In the genomic region with DNA sequence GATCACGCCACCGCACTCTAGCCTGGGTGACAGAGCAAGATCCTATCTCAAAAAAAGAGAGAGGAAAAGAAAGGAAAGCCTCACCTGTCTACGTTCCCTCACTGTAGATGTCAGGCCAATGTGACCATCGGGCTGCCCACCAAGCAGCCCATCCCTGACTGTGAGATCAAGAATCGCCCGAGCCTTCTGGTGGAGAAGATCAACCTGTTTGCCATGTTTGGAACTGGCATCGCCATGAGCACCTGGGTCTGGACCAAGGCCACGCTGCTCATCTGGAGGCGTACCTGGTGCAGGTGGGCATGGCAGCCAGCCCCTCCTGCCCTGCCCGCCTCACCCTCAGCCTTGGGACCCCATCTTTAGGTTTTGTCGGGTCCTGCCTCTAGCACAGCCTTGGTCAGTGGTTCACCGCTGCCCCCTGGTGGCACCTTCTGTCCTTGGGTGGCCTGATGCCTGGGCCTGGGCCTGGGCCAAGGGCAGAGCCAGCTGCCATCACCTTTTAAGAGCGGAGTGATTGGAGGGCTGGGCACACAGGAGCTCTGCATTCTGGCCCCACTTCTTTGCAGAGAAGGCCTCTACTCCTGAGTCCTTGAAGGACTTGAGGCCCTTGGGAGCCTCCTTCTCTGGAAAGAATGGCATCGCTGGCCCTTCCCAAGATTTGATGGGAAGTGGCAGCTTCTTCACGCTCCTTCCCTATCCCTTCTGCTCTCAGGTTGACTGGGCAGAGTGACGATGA, we compare ENCODE assay signal across 7 cellular contexts. TPM values are rescaled to one million over a fixed set of nuclear protein-coding genes. Genes with fewer than 3 reads are reported as not detected.
DNase-seq lines count a peak whose midpoint lies in the region; ATAC-seq and TF ChIP-seq lines count a peak whose summit lies in the region.

No MANE protein-coding gene starts in this region.

- H3K4me1 ChIP-seq in SJSA1 (replicated peaks): no peaks in the 10 kb centered on the region
- no peaks in the 10 kb centered on the region for H3K4me1 ChIP-seq in prostate gland (replicated peaks)
- no peaks in the 10 kb centered on the region for H3K4me1 ChIP-seq in vagina

- H3K4me3 ChIP-seq in SJSA1 (no peak overlapping the region), prostate gland (no peak overlapping the region), vagina (no peak overlapping the region)

- peak; percentile 92 for ATAC-seq in Right ventricle myocardium inferior

- TF ChIP-seq CTCF in GM12872 (IDR thresholded peaks at IDR 0.05; ENCODE audit: insufficient read depth, low read depth, low read length) (peak; percentile 89), prostate gland (IDR thresholded peaks at IDR 0.05) (peak; percentile 52 to 94 (median 82)), vagina (IDR thresholded peaks at IDR 0.05) (peak; percentile 77 to 80 (median 78))

- 54% methylated on average over 16 of the region's 16 CpGs for WGBS in prostate gland

- DNase-seq in HK-2 (ENCODE audit: unreplicated experiment) (peak; percentile 72), SJSA1 (ENCODE audit: low read depth in 1 of 2, low spot score in 2 of 2) (peak; percentile 38 to 74), Right ventricle myocardium inferior (ENCODE audit: missing footprints) (peak; percentile 92), prostate gland (ENCODE audit: low spot score) (peak; percentile 65), vagina (ENCODE audit: extremely low spot score in 2 of 2) (no peak)
- peak; percentile 67 for DNase-seq in activated naive CD4-positive, alpha-beta T cell treated with Interleukin-2 at 50 U/mL for 16 hours

- H3K27me3 ChIP-seq in SJSA1 (replicated peaks): no peaks in the 10 kb centered on the region
- no peaks in the 10 kb centered on the region for H3K27me3 ChIP-seq in prostate gland (replicated peaks; ENCODE audit: insufficient read depth)
- H3K27me3 ChIP-seq in vagina: no peaks in the 10 kb centered on the region

- intact Hi-C loops in Right ventricle myocardium inferior (cut with DNase I) (loop anchor here (2.0 to 10.0 kb wide), 3 partner anchors 48 to 434 kb away; no protein-coding TSS in a partner anchor), prostate gland (cut with DNase I) (loop anchor here (2.0 kb wide), 1 partner anchor 48 kb away; no protein-coding TSS in a partner anchor), vagina (cut with DNase I) (loop anchor here (5.0 kb wide), 2 partner anchors 48 to 718 kb away; no protein-coding TSS in a partner anchor)

- H3K9me3 ChIP-seq in SJSA1 (replicated peaks) (no peaks in the 10 kb centered on the region), prostate gland (no peaks in the 10 kb centered on the region), vagina (no peaks in the 10 kb centered on the region)

- no peak overlapping the region for H3K27ac ChIP-seq in SJSA1
- no peak overlapping the region for H3K27ac ChIP-seq in prostate gland
- no peak overlapping the region for H3K27ac ChIP-seq in vagina

- TF ChIP-seq POLR2A in prostate gland (IDR thresholded peaks at IDR 0.05) (no peak), vagina (IDR thresholded peaks at IDR 0.05) (no peak)

- no peaks in the 10 kb centered on the region for H3K36me3 ChIP-seq in SJSA1
- H3K36me3 ChIP-seq in prostate gland: no peaks in the 10 kb centered on the region
- peaks cover 0 to 30% of the 10 kb centered on the region in 2 donors for H3K36me3 ChIP-seq in vagina

RNA-seq across cellular contexts. Expression of a gene that starts 14.4 kb away (rescaled TPM):
- 6.6 and 10.3 TPM in 2 replicates for total RNA-seq in SJSA1 (2014; rRNA removed; shearing (Covaris generic))
- 4.0 TPM for total RNA-seq in Right ventricle myocardium inferior
- 10 to 100 TPM; 15.2 to 38.3 TPM for total RNA-seq in prostate gland
- total RNA-seq in vagina: 19.6 TPM

RNA-seq across cellular contexts. Expression of a gene that starts 22.0 kb away (rescaled TPM):
- 11.5 and 14.3 TPM in 2 replicates for total RNA-seq in SJSA1 (2014; rRNA removed; shearing (Covaris generic))
- 4.6 TPM for total RNA-seq in Right ventricle myocardium inferior
- 10 to 100 TPM; 23.2 to 32.9 TPM for total RNA-seq in prostate gland
- total RNA-seq in vagina: 22.1 TPM

Comparison
In these comparisons a context has a peak if more than half of its experiments do, and no peak if none do; other contexts are left out.
1. DNase-seq: peak in HK-2 (single experiment), SJSA1 (2 of 2), activated naive CD4-positive, alpha-beta T cell treated with Interleukin-2 at 50 U/mL for 16 hours (single experiment), Right ventricle myocardium inferior (single experiment) and prostate gland (single experiment); none in vagina (0 of 2).
2. Peak in every context shown above with its lines, with median percentiles within 50 percentile points of each other: CTCF ChIP-seq.